8 cellular contexts compared by ENCODE assay signal in genomic region chr7:100583132-100584045, GRCh38. TPM values are rescaled to one million over a fixed set of nuclear protein-coding genes. Genes with fewer than 3 reads are reported as not detected.
DNase-seq lines count a peak whose midpoint lies in the region; ATAC-seq and TF ChIP-seq lines count a peak whose summit lies in the region.

No MANE protein-coding gene starts in this region.

- no peaks in the 10 kb centered on the region for H3K9me3 ChIP-seq in CD8-positive, alpha-beta memory T cell (ENCODE audit: low read length)
- no peaks in the 10 kb centered on the region for H3K9me3 ChIP-seq in gastroesophageal sphincter

- CTCF ChIA-PET in CD8-positive, alpha-beta memory T cell (lab: Charles Lee) = interaction anchor here (0.8 to 9.5 kb wide), 15 partner anchors 9 to 269 kb away, joined by 3 to 133 read pairs (median 6); partner anchors contain the start of genes MOSPD3, POP7 and SLC12A9

- H3K4me3 ChIP-seq in CD8-positive, alpha-beta memory T cell (ENCODE audit: low read length) = peak overlapping the region; percentile 87
- peak overlapping the region in 1 of 2 donors; percentile 80 for H3K4me3 ChIP-seq in gastroesophageal sphincter

- H3K27ac Mint-ChIP-seq in CD8-positive, alpha-beta memory T cell = peak overlapping the region; percentile 85 to 99 (median 95)
- peak overlapping the region; percentile 87 for H3K27ac Mint-ChIP-seq in progenitor cell of endocrine pancreas

- TF ChIP-seq CTCF in gastroesophageal sphincter (IDR thresholded peaks at IDR 0.05) = no peak
- no peak for TF ChIP-seq CTCF in progenitor cell of endocrine pancreas (IDR thresholded peaks at IDR 0.05; ENCODE audit: unreplicated experiment)

- POLR2A ChIA-PET in CD8-positive, alpha-beta memory T cell (lab: Charles Lee) = interaction anchor here (0.6 to 6.0 kb wide), 10 partner anchors 12 to 154 kb away, joined by 3 to 42 read pairs (median 6); partner anchors contain the start of genes MEPCE, MOSPD3, POP7 and TSC22D4

- no peak for TF ChIP-seq POLR2A in gastroesophageal sphincter (IDR thresholded peaks at IDR 0.05)

- peaks cover 54% of the 10 kb centered on the region for H3K4me1 ChIP-seq in CD8-positive, alpha-beta memory T cell (ENCODE audit: insufficient read depth, low read length)
- H3K4me1 ChIP-seq in gastroesophageal sphincter = peaks cover 0 to 51% (median 35%) of the 10 kb centered on the region in 3 donors

- H3K27me3 ChIP-seq in CD8-positive, alpha-beta memory T cell (ENCODE audit: insufficient read depth, low read length, poor library complexity, severe bottlenecking) = no peaks in the 10 kb centered on the region
- peaks cover 3% of the 10 kb centered on the region for H3K27me3 ChIP-seq in gastroesophageal sphincter

- peaks cover 0 to 33% (median 2%) of the 10 kb centered on the region in 3 donors for H3K36me3 Mint-ChIP-seq in CD8-positive, alpha-beta memory T cell
- peaks cover 3% of the 10 kb centered on the region for H3K36me3 Mint-ChIP-seq in progenitor cell of endocrine pancreas (ENCODE audit: insufficient read depth)

- peak overlapping the region; percentile 91 to 99 (median 98) for H3K4me3 Mint-ChIP-seq in CD8-positive, alpha-beta memory T cell
- peak overlapping the region; percentile 69 for H3K4me3 Mint-ChIP-seq in progenitor cell of endocrine pancreas (ENCODE audit: low read depth)

- peaks cover 39% of the 10 kb centered on the region for H3K36me3 ChIP-seq in CD8-positive, alpha-beta memory T cell (ENCODE audit: insufficient read depth, low read length)
- peaks cover 0 to 53% of the 10 kb centered on the region in 2 donors for H3K36me3 ChIP-seq in gastroesophageal sphincter

- peak overlapping the region; percentile 68 for H3K27ac ChIP-seq in CD8-positive, alpha-beta memory T cell (ENCODE audit: low read depth, low read length)
- H3K27ac ChIP-seq in gastroesophageal sphincter = peak overlapping the region in 3 of 4 donors; percentile 92 to 95 (median 95)

- peak; percentile 47 to 84 (median 74) for DNase-seq in CD8-positive, alpha-beta memory T cell
- DNase-seq in NCI-H2227 treated with DMSO at 0.1 percent for 48 hours (lab: John Stamatoyannopoulos, UW) = peak; percentile 34
- peak; percentile 80 to 81 for DNase-seq in activated T-cell treated with anti-CD3 and anti-CD28 coated beads, Interleukin-2, amount 50 U/mL, for 48 hours
- no peak for DNase-seq in progenitor cell of endocrine pancreas (ENCODE audit: low spot score, unreplicated experiment)

- no peak for ATAC-seq in gastroesophageal sphincter
- ATAC-seq in GM21825 (IDR thresholded peaks at IDR 0.05; ENCODE audit: unreplicated experiment) = no peak
- no peak for ATAC-seq in GM21528 (IDR thresholded peaks at IDR 0.05; ENCODE audit: low FRiP score, unreplicated experiment)
- ATAC-seq in HG03139 (IDR thresholded peaks at IDR 0.05; ENCODE audit: unreplicated experiment) = no peak

- peaks cover 0 to 3% of the 10 kb centered on the region in 2 donors for H3K27me3 Mint-ChIP-seq in CD8-positive, alpha-beta memory T cell
- H3K27me3 Mint-ChIP-seq in progenitor cell of endocrine pancreas = no peaks in the 10 kb centered on the region

- 45 to 47% methylated on average over 5 to 7 of the region's 23 CpGs for WGBS in gastroesophageal sphincter (ENCODE audit: low coverage in 1 of 2), 2 donors

- H3K9me3 Mint-ChIP-seq in CD8-positive, alpha-beta memory T cell = no peaks in the 10 kb centered on the region
- H3K9me3 Mint-ChIP-seq in progenitor cell of endocrine pancreas (ENCODE audit: low read depth) = no peaks in the 10 kb centered on the region

- peaks cover 29 to 54% (median 31%) of the 10 kb centered on the region in 3 donors for H3K4me1 Mint-ChIP-seq in CD8-positive, alpha-beta memory T cell
- peaks cover 20% of the 10 kb centered on the region for H3K4me1 Mint-ChIP-seq in progenitor cell of endocrine pancreas (ENCODE audit: low read depth)

- no peak for TF ChIP-seq EP300 in gastroesophageal sphincter (IDR thresholded peaks at IDR 0.05)

RNA-seq across cellular contexts. Expression of gene LRCH4, which starts 2.5 kb away (rescaled TPM):
- 100 to 1,000 TPM; 101 to 109 TPM for total RNA-seq in CD8-positive, alpha-beta memory T cell
- 153 TPM for polyA plus RNA-seq in CD8-positive, alpha-beta memory T cell
- total RNA-seq in gastroesophageal sphincter = 10 to 100 TPM; 16.1 to 53.2 (median 50.0) TPM
- total RNA-seq in progenitor cell of endocrine pancreas = 76.6 and 82.7 TPM in 2 replicates

RNA-seq across cellular contexts. Expression of gene FBXO24, which starts 2.7 kb away (rescaled TPM):
- total RNA-seq in CD8-positive, alpha-beta memory T cell = under 1 TPM; 0.47 to 0.50 TPM
- polyA plus RNA-seq in CD8-positive, alpha-beta memory T cell = not detected
- 1 to 10 TPM in 2 of 4 donors, not detected in 2; 1.8 to 1.9 TPM for total RNA-seq in gastroesophageal sphincter
- total RNA-seq in progenitor cell of endocrine pancreas = 0.41 and 1.2 TPM in 2 replicates

RNA-seq across cellular contexts. Expression of gene SAP25, which starts 9.7 kb away (rescaled TPM):
- total RNA-seq in CD8-positive, alpha-beta memory T cell = 10 to 100 TPM; 13.9 to 14.3 TPM
- 0.56 TPM for polyA plus RNA-seq in CD8-positive, alpha-beta memory T cell
- total RNA-seq in gastroesophageal sphincter (1 to 10 TPM in 1 of 4 donors, not detected in 3; 5.6 TPM), progenitor cell of endocrine pancreas (7.7 and 8.1 TPM in 2 replicates)

RNA-seq across cellular contexts. Expression of gene PCOLCE, which starts 18.8 kb away (rescaled TPM):
- 1 to 10 TPM; 6.8 TPM for total RNA-seq in CD8-positive, alpha-beta memory T cell
- 1.6 TPM for polyA plus RNA-seq in CD8-positive, alpha-beta memory T cell
- total RNA-seq in gastroesophageal sphincter (10 to 100 TPM in 3 of 4 donors, 1 to 10 TPM in 1; 6.8 to 42.5 (median 16.6) TPM), progenitor cell of endocrine pancreas (16.1 and 20.3 TPM in 2 replicates)

RNA-seq across cellular contexts. Expression of gene MOSPD3, which starts 29.0 kb away (rescaled TPM):
- 10 to 100 TPM; 16.2 to 16.3 TPM for total RNA-seq in CD8-positive, alpha-beta memory T cell
- polyA plus RNA-seq in CD8-positive, alpha-beta memory T cell = 29.7 TPM
- total RNA-seq in gastroesophageal sphincter = 10 to 100 TPM in 3 of 4 donors, 1 to 10 TPM in 1; 6.2 to 13.4 (median 11.6) TPM
- 27.1 and 27.9 TPM in 2 replicates for total RNA-seq in progenitor cell of endocrine pancreas
